In genomic region chr2:214325404-214325803, GRCh38 we compare ENCODE assay signal across 29 cellular contexts.
"Had no signal": no experiment of that assay in that cellular context is flagged by ENCODE, and none has a peak within 500 bp of the region (broad histone marks: within the 10 kb centered on the region; RNA-seq: fewer than 3 reads in every experiment).

No MANE protein-coding gene starts in this region.

- H3K9me3 Mint-ChIP-seq: nephron; neural progenitor cell; stimulated activated naive B cell treated with anti-CD40 and anti-IgM and Interleukin-4, amounts not matched to agents 10 μg/mL and 1 μg/mL and 100 μg/mL, for 72 hours; stimulated activated naive CD8-positive, alpha-beta T cell treated with anti-CD3 and anti-CD28 coated beads, Interleukin-15, Interleukin-2, amounts not matched to agents 100 ng/mL and 50 ng/mL, for 24 hours had no signal

- H3K4me2 ChIP-seq: neural progenitor cell had no signal

- H3K9ac ChIP-seq: neural progenitor cell, parathyroid adenoma had no signal

- ATAC-seq: natural killer cell; psoas muscle; right cardiac atrium; right lobe of liver; stimulated activated effector memory CD8-positive, alpha-beta T cell treated with anti-CD3 and anti-CD28 coated beads, Interleukin-12 subunit alpha, Interleukin-12 subunit beta, amount 100 ng/mL, for 72 hours; stimulated activated naive B cell treated with anti-CD40 and anti-IgM and Interleukin-4, amounts not matched to agents 10 μg/mL and 1 μg/mL and 100 μg/mL, for 72 hours had no signal

- H3K4me3 ChIP-seq: neural progenitor cell, ovary, psoas muscle, right lobe of liver, sigmoid colon, stomach, suprapubic skin, thoracic aorta, thyroid gland, tibial nerve, upper lobe of left lung, vagina had no signal

- H3K79me2 ChIP-seq: parathyroid adenoma had no signal

- H3K27ac ChIP-seq: neural progenitor cell, ovary, parathyroid adenoma, psoas muscle, right lobe of liver, sigmoid colon, stomach, suprapubic skin, thoracic aorta, thyroid gland, tibial nerve, upper lobe of left lung, vagina had no signal

- H3K27ac Mint-ChIP-seq: natural killer cell; nephron; progenitor cell of endocrine pancreas; stimulated activated effector memory CD8-positive, alpha-beta T cell treated with anti-CD3 and anti-CD28 coated beads, Interleukin-12 subunit alpha, Interleukin-12 subunit beta, amount 100 ng/mL, for 72 hours; stimulated activated naive B cell treated with anti-CD40 and anti-IgM and Interleukin-4, amounts not matched to agents 10 μg/mL and 1 μg/mL and 100 μg/mL, for 72 hours; stimulated activated naive CD8-positive, alpha-beta T cell treated with anti-CD3 and anti-CD28 coated beads, Interleukin-15, Interleukin-2, amounts not matched to agents 100 ng/mL and 50 ng/mL, for 24 hours had no signal

- H3K4me1 ChIP-seq: parathyroid adenoma, psoas muscle, right lobe of liver, sigmoid colon, stomach, suprapubic skin, thyroid gland, tibial nerve, upper lobe of left lung, vagina had no signal

- H3K27me3 ChIP-seq: neural progenitor cell, ovary, right lobe of liver, sigmoid colon, stomach, suprapubic skin, thyroid gland, tibial nerve, upper lobe of left lung, vagina had no signal

- H3K36me3 ChIP-seq: neural progenitor cell, ovary, right lobe of liver, sigmoid colon, stomach, suprapubic skin, thoracic aorta, thyroid gland, tibial nerve, upper lobe of left lung, vagina had no signal

- H3K36me3 Mint-ChIP-seq: natural killer cell; neural progenitor cell; stimulated activated effector memory CD8-positive, alpha-beta T cell treated with anti-CD3 and anti-CD28 coated beads, Interleukin-12 subunit alpha, Interleukin-12 subunit beta, amount 100 ng/mL, for 72 hours; stimulated activated naive B cell treated with anti-CD40 and anti-IgM and Interleukin-4, amounts not matched to agents 10 μg/mL and 1 μg/mL and 100 μg/mL, for 72 hours had no signal

- H3K9me3 ChIP-seq: ovary, psoas muscle, right lobe of liver, sigmoid colon, stomach, suprapubic skin, thoracic aorta, thyroid gland, tibial nerve, upper lobe of left lung, vagina had no signal

- H3K27me3 Mint-ChIP-seq: progenitor cell of endocrine pancreas; stimulated activated naive B cell treated with anti-CD40 and anti-IgM and Interleukin-4, amounts not matched to agents 10 μg/mL and 1 μg/mL and 100 μg/mL, for 72 hours; stimulated activated naive CD8-positive, alpha-beta T cell treated with anti-CD3 and anti-CD28 coated beads, Interleukin-15, Interleukin-2, amounts not matched to agents 100 ng/mL and 50 ng/mL, for 24 hours had no signal

- H3K4me1 Mint-ChIP-seq: natural killer cell; nephron; stimulated activated effector memory CD8-positive, alpha-beta T cell treated with anti-CD3 and anti-CD28 coated beads, Interleukin-12 subunit alpha, Interleukin-12 subunit beta, amount 100 ng/mL, for 72 hours; stimulated activated naive B cell treated with anti-CD40 and anti-IgM and Interleukin-4, amounts not matched to agents 10 μg/mL and 1 μg/mL and 100 μg/mL, for 72 hours had no signal

- DNase-seq: natural killer cell; occipital lobe; ovary; posterior cingulate gyrus; psoas muscle; right cardiac atrium; right lobe of liver; sigmoid colon; small intestine; stimulated activated CD4-positive, alpha-beta T cell treated with anti-CD3 and anti-CD28 coated beads, Interleukin-15, amount 100 ng/mL, for 24 hours; stimulated activated CD4-positive, alpha-beta T cell treated with anti-CD3 and anti-CD28 coated beads, Interleukin-2, amount 100 ng/mL, for 24 hours; stimulated activated CD4-positive, alpha-beta T cell treated with anti-CD3 and anti-CD28 coated beads, Interleukin-2, amount 100 ng/mL, for 48 hours; stimulated activated CD4-positive, alpha-beta T cell treated with anti-CD3 and anti-CD28 coated beads, Interleukin-4, amount 100 ng/mL, for 24 hours; stimulated activated naive B cell treated with anti-CD40 and anti-IgM and Interleukin-4, amounts not matched to agents 10 μg/mL and 1 μg/mL and 100 μg/mL, for 72 hours; stimulated activated naive CD4-positive, alpha-beta T cell treated with Interleukin-2 at 50 U/mL for 16 hours; stomach; thyroid gland; trophoblast cell; upper lobe of left lung had no signal

- H3K4me3 Mint-ChIP-seq: natural killer cell; nephron; neural progenitor cell; stimulated activated effector memory CD8-positive, alpha-beta T cell treated with anti-CD3 and anti-CD28 coated beads, Interleukin-12 subunit alpha, Interleukin-12 subunit beta, amount 100 ng/mL, for 72 hours; stimulated activated naive B cell treated with anti-CD40 and anti-IgM and Interleukin-4, amounts not matched to agents 10 μg/mL and 1 μg/mL and 100 μg/mL, for 72 hours; stimulated activated naive CD8-positive, alpha-beta T cell treated with anti-CD3 and anti-CD28 coated beads, Interleukin-15, Interleukin-2, amounts not matched to agents 100 ng/mL and 50 ng/mL, for 24 hours had no signal

- H2AFZ ChIP-seq: neural progenitor cell, parathyroid adenoma had no signal
